ENCODE assay signal across 8 cellular contexts in genomic region chr1:100463809-100464424, GRCh38.
DNase-seq lines count a peak whose midpoint lies in the region; ATAC-seq, FAIRE-seq and TF ChIP-seq lines count a peak whose summit lies in the region.

No MANE protein-coding gene starts in this region.

- H3K9me3 ChIP-seq in keratinocyte (ENCODE audit: control insufficient read depth, low read depth, low read length), result no peaks in the 10 kb centered on the region

- H3K79me2 ChIP-seq in keratinocyte (ENCODE audit: control insufficient read depth, insufficient read depth, low read length), result no peaks in the 10 kb centered on the region

- H3K9me1 ChIP-seq in keratinocyte (ENCODE audit: control insufficient read depth, extremely low read depth, insufficient read depth, low read length), result no peaks in the 10 kb centered on the region

- no peaks in the 10 kb centered on the region for H3K27me3 ChIP-seq in keratinocyte (ENCODE audit: control insufficient read depth, extremely low read depth, insufficient read depth, low read length)

- no peak overlapping the region for H2AFZ ChIP-seq in keratinocyte (ENCODE audit: control insufficient read depth, low read length)

- no peak overlapping the region for H3K27ac ChIP-seq in keratinocyte (ENCODE audit: control insufficient read depth, insufficient read depth, low read length)

- no peak overlapping the region for H3K4me2 ChIP-seq in keratinocyte (ENCODE audit: control insufficient read depth, extremely low read depth, insufficient read depth, low read depth, low read length)

- H3K36me3 ChIP-seq in keratinocyte (ENCODE audit: control insufficient read depth in 2 of 2, extremely low read depth in 1 of 2, insufficient read depth in 2 of 2, low read length in 2 of 2), result no peaks in the 10 kb centered on the region

- in situ Hi-C loops in ACHN (cut with HindIII; ENCODE audit: low pct_ligation_motif_present, low pct_unique_long_range_greater_than_20kb, low sequenced_read_pairs) (loop anchor here (25.0 kb wide), 1 partner anchor 398 kb away; no protein-coding TSS in a partner anchor), T47D (cut with HindIII; ENCODE audit: low pct_unique_long_range_greater_than_20kb, low sequenced_read_pairs) (no loop called here)

- dilution Hi-C loops in keratinocyte (cut with MboI; ENCODE audit: extremely low pct_ligation_motif_present, low sequenced_read_pairs), result loop anchor here (25.0 kb wide), 1 partner anchor 398 kb away; no protein-coding TSS in a partner anchor

- peak; percentile 55 for DNase-seq in ACHN
- peak; percentile 49 for DNase-seq in NCI-H1436 (lab: John Stamatoyannopoulos, UW)
- DNase-seq in T-helper 9 cell, result peak; percentile 27
- DNase-seq in T47D (ENCODE audit: low read depth in 1 of 2, low spot score in 1 of 2), result peak; percentile 5 to 65
- DNase-seq in keratinocyte (ENCODE audit: low read depth, low spot score), result no peak
- DNase-seq in stimulated activated CD4-positive, alpha-beta T cell treated with anti-CD3 and anti-CD28 coated beads, Interleukin-2, amount 100 ng/mL, for 4 hours (ENCODE audit: low read depth), result peak; percentile 26

- H3K4me1 ChIP-seq in keratinocyte (ENCODE audit: control insufficient read depth, extremely low read depth, insufficient read depth, low read length), result no peaks in the 10 kb centered on the region

- no peak overlapping the region for H3K9ac ChIP-seq in keratinocyte (ENCODE audit: control insufficient read depth, extremely low read depth, insufficient read depth, low read length)

- no peak overlapping the region for H3K4me3 ChIP-seq in keratinocyte (ENCODE audit: control insufficient read depth in 2 of 3, extremely low read depth in 1 of 3, insufficient read depth in 2 of 3, low read depth in 1 of 3, low read length in 3 of 3)

- peak; percentile 67 to 85 (median 73) for TF ChIP-seq CTCF in keratinocyte (optimal IDR thresholded peaks at IDR 0.05 in 1 of 3, IDR thresholded peaks at IDR 0.05 in 1 of 3, conservative IDR thresholded peaks at IDR 0.05 in 1 of 3; ENCODE audit: extremely low read depth in 1 of 3, insufficient read depth in 2 of 3, low read length in 3 of 3)

- ATAC-seq in GM18499 (IDR thresholded peaks at IDR 0.05; ENCODE audit: insufficient read depth, unreplicated experiment), result peak; percentile 77
- ATAC-seq in HG02840 (IDR thresholded peaks at IDR 0.05; ENCODE audit: low FRiP score, unreplicated experiment), result peak; percentile 87

- H4K20me1 ChIP-seq in keratinocyte (ENCODE audit: control insufficient read depth, extremely low read depth, insufficient read depth, low read length), result no peaks in the 10 kb centered on the region

- FAIRE-seq in keratinocyte (lab: Jason Lieb, UNC), result no peak
